Comparison of ENCODE assay signal across 11 cellular contexts in genomic region chr12:108633081-108633533, GRCh38. TPM values are rescaled to one million over a fixed set of nuclear protein-coding genes. Genes with fewer than 3 reads are reported as not detected.
DNase-seq lines count a peak whose midpoint lies in the region; ATAC-seq and TF ChIP-seq lines count a peak whose summit lies in the region.
"Had no signal": no experiment of that assay in that cellular context is flagged by ENCODE, and none has a peak within 500 bp of the region (broad histone marks: within the 10 kb centered on the region; RNA-seq: fewer than 3 reads in every experiment).

No MANE protein-coding gene starts in this region.

- H3K27me3 Mint-ChIP-seq in T-helper 1 cell treated with Interleukin-12 subunit alpha and Interleukin-12 subunit beta and Interleukin-4 antibody, amounts not matched to agents 30 μg/mL and 1 μg/mL, for 36 hours (ENCODE audit: low read depth) = no peaks in the 10 kb centered on the region
- no peaks in the 10 kb centered on the region for H3K27me3 Mint-ChIP-seq in effector memory CD8-positive, alpha-beta T cell

- POLR2A ChIA-PET in OCI-LY7 (lab: Charles Lee) = interaction anchor here (0.6 to 17.7 kb wide), 13 partner anchors 9 to 934 kb away, joined by 3 to 330 read pairs (median 6); partner anchors contain the start of genes ISCU and SART3

- H3K9me3 Mint-ChIP-seq in T-helper 1 cell treated with Interleukin-12 subunit alpha and Interleukin-12 subunit beta and Interleukin-4 antibody, amounts not matched to agents 30 μg/mL and 1 μg/mL, for 36 hours = no peaks in the 10 kb centered on the region
- no peaks in the 10 kb centered on the region for H3K9me3 Mint-ChIP-seq in effector memory CD8-positive, alpha-beta T cell

- peaks cover 5% of the 10 kb centered on the region; the same call in 1 of the 2 replicates for H3K36me3 ChIP-seq in OCI-LY7 (ENCODE audit: insufficient read depth, low read length)
- no peaks in the 10 kb centered on the region for H3K36me3 ChIP-seq in skeletal muscle tissue (ENCODE audit: control insufficient read depth in 3 of 3, insufficient read depth in 3 of 3, low read length in 3 of 3)

- H3K4me1 Mint-ChIP-seq in T-helper 1 cell treated with Interleukin-12 subunit alpha and Interleukin-12 subunit beta and Interleukin-4 antibody, amounts not matched to agents 30 μg/mL and 1 μg/mL, for 36 hours (ENCODE audit: low read depth) = peaks cover 62% of the 10 kb centered on the region
- H3K4me1 Mint-ChIP-seq in effector memory CD8-positive, alpha-beta T cell (ENCODE audit: low read depth in 2 of 2) = peaks cover 58 to 65% of the 10 kb centered on the region in 2 donors

- H2AFZ ChIP-seq in OCI-LY7 (ENCODE audit: low read length) = no peak overlapping the region

- peak overlapping the region; percentile 100 for H3K27ac Mint-ChIP-seq in T-helper 1 cell treated with Interleukin-12 subunit alpha and Interleukin-12 subunit beta and Interleukin-4 antibody, amounts not matched to agents 30 μg/mL and 1 μg/mL, for 36 hours
- peak overlapping the region; percentile 94 to 99 for H3K27ac Mint-ChIP-seq in effector memory CD8-positive, alpha-beta T cell

- TF ChIP-seq CTCF in OCI-LY7 (conservative IDR thresholded peaks at IDR 0.05; ENCODE audit: low read length) = no peak

- peak overlapping the region; percentile 77 for H3K4me2 ChIP-seq in OCI-LY7 (ENCODE audit: low read length)

- peaks cover 0 to 13% (median 3%) of the 10 kb centered on the region in 3 donors for H3K27me3 ChIP-seq in skeletal muscle tissue (ENCODE audit: control insufficient read depth in 3 of 3, insufficient read depth in 3 of 3, low read length in 3 of 3)

- H3K4me3 Mint-ChIP-seq in T-helper 1 cell treated with Interleukin-12 subunit alpha and Interleukin-12 subunit beta and Interleukin-4 antibody, amounts not matched to agents 30 μg/mL and 1 μg/mL, for 36 hours = peak overlapping the region; percentile 100
- peak overlapping the region; percentile 81 to 94 for H3K4me3 Mint-ChIP-seq in effector memory CD8-positive, alpha-beta T cell

- H3K4me3 ChIP-seq in OCI-LY7 (ENCODE audit: low read depth, low read length, poor library complexity, severe bottlenecking) (peak overlapping the region; percentile 75), skeletal muscle tissue (ENCODE audit: low read length in 3 of 3) (no peak overlapping the region)

- H4K20me1 ChIP-seq in OCI-LY7 (ENCODE audit: insufficient read depth, low read length) = no peaks in the 10 kb centered on the region

- H3K9me2 ChIP-seq in OCI-LY7 (ENCODE audit: insufficient read depth, low read length) = no peaks in the 10 kb centered on the region

- peak overlapping the region; percentile 99 for H3K27ac ChIP-seq in OCI-LY7 (ENCODE audit: low read depth, low read length, poor library complexity, severe bottlenecking)
- H3K27ac ChIP-seq in skeletal muscle tissue (ENCODE audit: low read depth, low read length) = peak overlapping the region; percentile 36
- H3K27ac ChIP-seq: 22Rv1 had no signal

- DNase-seq in T-helper 1 cell (no peak), OCI-LY7 (ENCODE audit: low spot score) (peak; percentile 24), superior temporal gyrus (ENCODE audit: extremely low spot score) (no peak), NCI-H510A treated with DMSO at 0.1 percent for 48 hours (lab: John Stamatoyannopoulos, UW) (no peak)
- DNase-seq in effector memory CD8-positive, alpha-beta T cell = no peak
- DNase-seq: NCI-H1436 treated with DMSO at 0.1 percent for 48 hours had no signal

- CTCF ChIA-PET in OCI-LY7 (lab: Charles Lee; ENCODE audit: unreplicated experiment) = interaction anchor here (1.2 to 3.5 kb wide), 2 partner anchors 13 to 16 kb away, joined by 3 to 18 read pairs; no protein-coding TSS in a partner anchor

- TSS peak; percentile 90 for BruUV-seq in OCI-LY7 (replicated peaks; lab: Mats Ljungman, UMichigan)

- peaks cover 39% of the 10 kb centered on the region for H3K36me3 Mint-ChIP-seq in T-helper 1 cell treated with Interleukin-12 subunit alpha and Interleukin-12 subunit beta and Interleukin-4 antibody, amounts not matched to agents 30 μg/mL and 1 μg/mL, for 36 hours (ENCODE audit: low read depth)
- peaks cover 67% of the 10 kb centered on the region for H3K36me3 Mint-ChIP-seq in effector memory CD8-positive, alpha-beta T cell (ENCODE audit: insufficient read depth)

- H3K9ac ChIP-seq in skeletal muscle tissue (ENCODE audit: low read depth in 1 of 3, low read length in 3 of 3) = peak overlapping the region in 1 of 3 donors; percentile 25

- H3K9me3 ChIP-seq in OCI-LY7 (ENCODE audit: low read length) = no peaks in the 10 kb centered on the region
- H3K9me3 ChIP-seq in skeletal muscle tissue (ENCODE audit: control insufficient read depth in 3 of 3, low read length in 3 of 3) = no peaks in the 10 kb centered on the region

- ATAC-seq in effector memory CD8-positive, alpha-beta T cell (replicated peaks) = no peak
- no peak for ATAC-seq in HG03159 (IDR thresholded peaks at IDR 0.05; ENCODE audit: unreplicated experiment)

- peaks cover 88% of the 10 kb centered on the region for H3K4me1 ChIP-seq in OCI-LY7 (ENCODE audit: insufficient read depth, low read length, poor library complexity, severe bottlenecking)
- H3K4me1 ChIP-seq in skeletal muscle tissue (ENCODE audit: control insufficient read depth in 3 of 3, insufficient read depth in 3 of 3, low read length in 3 of 3) = peaks cover 3 to 34% (median 13%) of the 10 kb centered on the region in 3 donors

- peaks cover 28% of the 10 kb centered on the region; the same call in 1 of the 2 replicates for H3K79me2 ChIP-seq in OCI-LY7 (ENCODE audit: insufficient read depth, low read depth, low read length)

- intact Hi-C loops in OCI-LY7 (cut with micrococcal nuclease; ENCODE audit: unreplicated experiment) = loop anchor here (1.0 to 10.0 kb wide), 5 partner anchors 9 to 1678 kb away; partner anchors contain the start of genes ALKBH2, TMEM263 and UNG

RNA-seq across cellular contexts. Expression of gene SELPLG, which starts 0.6 kb away (rescaled TPM):
- total RNA-seq in OCI-LY7 (2014; rRNA removed; shearing (Covaris generic)) = 16.9 and 20.0 TPM in 2 replicates
- total RNA-seq in OCI-LY7 (2022) = 21.0 and 25.3 TPM in 2 replicates
- 3.7 TPM for total RNA-seq in skeletal muscle tissue

RNA-seq across cellular contexts. Expression of gene TMEM119, which starts 35.2 kb away (rescaled TPM):
- total RNA-seq in OCI-LY7 (2014; rRNA removed; shearing (Covaris generic)) = not detected in 2 replicates
- total RNA-seq in OCI-LY7 (2022) (not detected in 2 replicates), skeletal muscle tissue (37.1 TPM)
- total RNA-seq: activated CD8-positive, alpha-beta memory T cell treated with anti-CD3 and anti-CD28 coated beads for 36 hours had no signal

Comparison
In these comparisons a context has a peak if more than half of its experiments do, and no peak if none do; other contexts are left out.
1. RNA of gene TMEM119, which starts 35.2 kb away (total RNA-seq): 37.1 TPM in skeletal muscle tissue (single experiment); not detected in OCI-LY7; every median in the first group is over 10 times any median in the second.